ENCODE assay signal across 19 cellular contexts in the genomic region with DNA sequence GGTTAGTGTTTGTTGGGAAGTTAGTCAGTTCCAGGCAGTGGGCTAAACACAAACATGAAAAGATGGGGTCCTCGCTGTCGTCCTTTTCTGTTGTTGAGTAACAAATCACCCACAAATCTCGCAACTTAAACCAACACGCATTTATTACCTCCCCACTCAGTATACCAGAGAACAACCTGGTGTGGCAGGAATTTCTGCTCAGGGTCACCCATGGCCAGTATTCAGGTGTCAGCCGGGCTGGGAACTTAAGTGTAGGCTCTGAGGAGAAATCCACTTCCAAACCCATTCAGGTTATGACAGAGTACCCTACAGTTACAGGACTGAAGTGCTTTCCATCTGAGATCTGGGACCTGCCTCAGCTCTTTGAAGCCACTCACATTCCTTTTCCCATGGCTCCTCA.
DNase-seq lines count a peak whose midpoint lies in the region; ATAC-seq and TF ChIP-seq lines count a peak whose summit lies in the region.
"Had no signal": no experiment of that assay in that cellular context is flagged by ENCODE, and none has a peak within 500 bp of the region (broad histone marks: within the 10 kb centered on the region; RNA-seq: fewer than 3 reads in every experiment).

No MANE protein-coding gene starts in this region.

- H3K36me3 ChIP-seq in PC-9 (ENCODE audit: low read depth), result no peaks in the 10 kb centered on the region
- H3K36me3 ChIP-seq: BE2C, cardiac muscle cell, heart right ventricle, upper lobe of right lung had no signal

- H3K27me3 ChIP-seq in PC-9 (ENCODE audit: insufficient read depth, low read depth), result peaks cover 7% of the 10 kb centered on the region; the same call in 1 of the 2 replicates
- H3K27me3 ChIP-seq: cardiac muscle cell, upper lobe of right lung had no signal

- no TSS peak for BruUV-seq in PC-9 (replicated peaks; lab: Mats Ljungman, UMichigan)

- no peaks in the 10 kb centered on the region for H3K79me2 ChIP-seq in PC-9 (ENCODE audit: low read depth)

- no peak overlapping the region for H3K4me2 ChIP-seq in PC-9
- H3K4me2 ChIP-seq: smooth muscle cell had no signal

- peaks cover 11% of the 10 kb centered on the region; the same call in 1 of the 2 replicates for H3F3A ChIP-seq in PC-9 (ENCODE audit: insufficient read depth, low read depth)

- no peak overlapping the region for H3K4me3 ChIP-seq in PC-9
- H3K4me3 ChIP-seq: cardiac muscle cell, heart right ventricle, smooth muscle cell, upper lobe of right lung had no signal

- DNase-seq in T-helper 2 cell treated with Interferon-gamma antibody and Interleukin-4, amounts not matched to agents 5 μg/mL and 100 μg/mL, for 36 hours (ENCODE audit: low spot score), result no peak
- DNase-seq in T-helper 2 cell, result no peak
- no peak for DNase-seq in activated naive CD8-positive, alpha-beta T cell treated with anti-CD3 and anti-CD28 coated beads for 36 hours
- DNase-seq in natural killer cell, result no peak
- DNase-seq in PC-9, result no peak
- DNase-seq: amygdala; BE2C; heart right ventricle; KBM-7; NCI-H2171 treated with DMSO at 0.1 percent for 48 hours; NCI-H69; stimulated activated CD4-positive, alpha-beta T cell treated with anti-CD3 and anti-CD28 coated beads, Interleukin-4, amount 100 ng/mL, for 1 hour; upper lobe of right lung had no signal

- H3K9me3 ChIP-seq in PC-9 (ENCODE audit: insufficient read depth, low read depth), result no peaks in the 10 kb centered on the region
- H3K9me3 ChIP-seq: BE2C, heart right ventricle, upper lobe of right lung had no signal

- POLR2A ChIA-PET in PC-9 (lab: Charles Lee; ENCODE audit: unreplicated experiment), result no interaction called here

- H3K27ac ChIP-seq in PC-9, result no peak overlapping the region
- H3K27ac ChIP-seq: cardiac muscle cell, upper lobe of right lung had no signal

- no peaks in the 10 kb centered on the region for H4K20me1 ChIP-seq in PC-9 (ENCODE audit: insufficient read depth)

- peaks cover 13% of the 10 kb centered on the region for H3K4me1 ChIP-seq in PC-9 (replicated peaks; ENCODE audit: insufficient read depth)
- H3K4me1 ChIP-seq: BE2C had no signal

- H3K27ac Mint-ChIP-seq in T-helper 2 cell treated with Interferon-gamma antibody and Interleukin-4, amounts not matched to agents 5 μg/mL and 100 μg/mL, for 36 hours, result peak overlapping the region; percentile 98
- H3K27ac Mint-ChIP-seq in IgD-negative memory B cell, result peak overlapping the region in 2 of 3 donors; percentile 81 to 89
- peak overlapping the region; percentile 94 for H3K27ac Mint-ChIP-seq in activated naive CD8-positive, alpha-beta T cell treated with anti-CD3 and anti-CD28 coated beads for 36 hours
- peak overlapping the region; percentile 82 to 88 for H3K27ac Mint-ChIP-seq in natural killer cell

- H3K27me3 Mint-ChIP-seq in T-helper 2 cell treated with Interferon-gamma antibody and Interleukin-4, amounts not matched to agents 5 μg/mL and 100 μg/mL, for 36 hours (ENCODE audit: low read depth), result no peaks in the 10 kb centered on the region
- H3K27me3 Mint-ChIP-seq in IgD-negative memory B cell (no peaks in the 10 kb centered on the region), natural killer cell (ENCODE audit: low read depth in 2 of 2) (no peaks in the 10 kb centered on the region)
- H3K27me3 Mint-ChIP-seq in activated naive CD8-positive, alpha-beta T cell treated with anti-CD3 and anti-CD28 coated beads for 36 hours, result no peaks in the 10 kb centered on the region

- CTCF ChIA-PET in PC-9 (lab: Charles Lee), result no interaction called here

- peaks cover 28% of the 10 kb centered on the region for H3K36me3 Mint-ChIP-seq in T-helper 2 cell treated with Interferon-gamma antibody and Interleukin-4, amounts not matched to agents 5 μg/mL and 100 μg/mL, for 36 hours (ENCODE audit: low read depth)
- H3K36me3 Mint-ChIP-seq in IgD-negative memory B cell (no peaks in the 10 kb centered on the region), natural killer cell (no peaks in the 10 kb centered on the region)
- H3K36me3 Mint-ChIP-seq in activated naive CD8-positive, alpha-beta T cell treated with anti-CD3 and anti-CD28 coated beads for 36 hours, result peaks cover 1% of the 10 kb centered on the region

- intact Hi-C loops in natural killer cell (cut with micrococcal nuclease) (no loop called here), PC-9 (cut with micrococcal nuclease; ENCODE audit: unreplicated experiment) (no loop called here)

- peak overlapping the region; percentile 79 for H3K4me3 Mint-ChIP-seq in T-helper 2 cell treated with Interferon-gamma antibody and Interleukin-4, amounts not matched to agents 5 μg/mL and 100 μg/mL, for 36 hours
- peak overlapping the region in 2 of 4 donors; percentile 75 to 90 for H3K4me3 Mint-ChIP-seq in IgD-negative memory B cell
- H3K4me3 Mint-ChIP-seq in activated naive CD8-positive, alpha-beta T cell treated with anti-CD3 and anti-CD28 coated beads for 36 hours, result no peak overlapping the region
- H3K4me3 Mint-ChIP-seq in natural killer cell, result peak overlapping the region; percentile 78

- no peak for ATAC-seq in natural killer cell
- no peak for ATAC-seq in GM18520 (IDR thresholded peaks at IDR 0.05; ENCODE audit: unreplicated experiment)
- no peak for ATAC-seq in HG03342 (IDR thresholded peaks at IDR 0.05; ENCODE audit: unreplicated experiment)
- ATAC-seq: heart right ventricle, Right ventricle myocardium inferior, upper lobe of right lung had no signal

- peaks cover 9% of the 10 kb centered on the region for H3K9me3 Mint-ChIP-seq in T-helper 2 cell treated with Interferon-gamma antibody and Interleukin-4, amounts not matched to agents 5 μg/mL and 100 μg/mL, for 36 hours
- H3K9me3 Mint-ChIP-seq in IgD-negative memory B cell (peaks cover 0 to 4% (median 0%) of the 10 kb centered on the region in 3 donors), natural killer cell (no peaks in the 10 kb centered on the region)
- peaks cover 8% of the 10 kb centered on the region for H3K9me3 Mint-ChIP-seq in activated naive CD8-positive, alpha-beta T cell treated with anti-CD3 and anti-CD28 coated beads for 36 hours

- no peaks in the 10 kb centered on the region for H3K9me2 ChIP-seq in PC-9 (ENCODE audit: insufficient read depth)

- no peak overlapping the region for H2AFZ ChIP-seq in PC-9

- peaks cover 82% of the 10 kb centered on the region for H3K4me1 Mint-ChIP-seq in T-helper 2 cell treated with Interferon-gamma antibody and Interleukin-4, amounts not matched to agents 5 μg/mL and 100 μg/mL, for 36 hours (ENCODE audit: low read depth)
- H3K4me1 Mint-ChIP-seq in IgD-negative memory B cell, result peaks cover 43 to 66% (median 57%) of the 10 kb centered on the region in 3 donors
- peaks cover 50% of the 10 kb centered on the region for H3K4me1 Mint-ChIP-seq in activated naive CD8-positive, alpha-beta T cell treated with anti-CD3 and anti-CD28 coated beads for 36 hours
- peaks cover 63 to 70% of the 10 kb centered on the region in 2 donors for H3K4me1 Mint-ChIP-seq in natural killer cell

- TF ChIP-seq CTCF in natural killer cell (IDR thresholded peaks at IDR 0.05), result no peak
- TF ChIP-seq CTCF in PC-9 (conservative IDR thresholded peaks at IDR 0.05), result no peak
